31 cellular contexts compared by ENCODE assay signal in the genomic region with DNA sequence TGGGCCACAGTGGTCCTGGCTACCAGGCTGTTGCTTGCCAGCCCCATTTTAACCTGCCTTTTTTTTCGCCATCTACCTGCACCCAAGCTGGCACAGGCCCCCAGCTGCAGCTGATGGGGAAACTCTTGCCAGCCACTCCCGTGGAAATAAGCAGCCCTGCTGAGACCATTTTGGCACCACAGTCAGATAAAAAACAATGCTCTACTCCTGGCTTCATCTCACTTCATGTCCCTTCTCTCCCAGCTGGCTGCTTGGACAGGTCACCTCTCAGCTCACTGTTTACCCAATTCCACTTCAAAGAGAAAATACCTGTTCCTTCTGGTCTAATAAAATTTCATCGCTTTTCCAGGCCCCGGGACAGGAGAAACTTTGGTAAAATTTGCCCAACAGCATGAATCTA.
DNase-seq lines count a peak whose midpoint lies in the region; ATAC-seq, FAIRE-seq and TF ChIP-seq lines count a peak whose summit lies in the region.
"Had no signal": no experiment of that assay in that cellular context is flagged by ENCODE, and none has a peak within 500 bp of the region (broad histone marks: within the 10 kb centered on the region; RNA-seq: fewer than 3 reads in every experiment).

No MANE protein-coding gene starts in this region.

- H3K27ac Mint-ChIP-seq in IgD-negative memory B cell = peak overlapping the region in 2 of 3 donors; percentile 19 to 33
- H3K27ac Mint-ChIP-seq: CD4-positive, alpha-beta T cell had no signal

- H3K4me3 ChIP-seq in WERI-Rb-1 (ENCODE audit: low read depth, low read length) (no peak overlapping the region), psoas muscle (no peak overlapping the region)
- H3K4me3 ChIP-seq: A549; BLaER1 treated with 17β-estradiol and CSF1 and Interleukin-3, amounts not matched to agents 10 nM and 100 nM; GM23248; HAP-1; K562; SJCRH30 had no signal

- ATAC-seq in psoas muscle = peak in 2 of 4 donors; percentile 40 to 63
- ATAC-seq: A549, K562, PC-3, Right ventricle myocardium inferior, SK-N-SH treated with all-trans-retinoic acid at 6 μM for 48 hours had no signal

- peaks cover 0 to 4% (median 1%) of the 10 kb centered on the region in 3 donors for H3K4me1 Mint-ChIP-seq in IgD-negative memory B cell

- H3K27ac ChIP-seq in WERI-Rb-1 (peak overlapping the region; percentile 60), psoas muscle (peak overlapping the region; percentile 72)
- H3K27ac ChIP-seq: A549; BLaER1 treated with 17β-estradiol and CSF1 and Interleukin-3, amounts not matched to agents 10 nM and 100 nM; GM23248; HL-60; SJCRH30 had no signal

- peak; percentile 68 for DNase-seq in G401 (ENCODE audit: low spot score)
- no peak for DNase-seq in WERI-Rb-1
- DNase-seq in psoas muscle = no peak
- DNase-seq in SKM-1 treated with dmso at 0.1 percent for 144 hours (lab: John Stamatoyannopoulos, UW; ENCODE audit: unreplicated experiment) = no peak
- DNase-seq in hippocampal formation (lab: John Stamatoyannopoulos, UW) = no peak
- no peak for DNase-seq in epidermal melanocyte (ENCODE audit: insufficient read length, low spot score)
- no peak for DNase-seq in H54 (ENCODE audit: insufficient read length, low spot score)
- DNase-seq: AML-193; CD4-positive, alpha-beta T cell; DMS79; EL; GF-D8; GM23248; Kasumi-1; NCI-H1105 treated with DMSO at 0.1 percent for 48 hours; NCI-H146; NCI-H1930; NCI-H2107; NCI-H748 treated with DMSO at 0.1 percent for 48 hours; NK-92 treated with Interleukin-12 subunit alpha and Interleukin-12 subunit beta, amount 100 ng/mL, for 24 hours; PC-3 had no signal

- intact Hi-C loops in psoas muscle (cut with DNase I) = no loop called here

- 50 to 58% (median 53%) methylated on average over 4 of the region's 4 CpGs for WGBS in psoas muscle, 3 donors

- no peaks in the 10 kb centered on the region for H3K36me3 Mint-ChIP-seq in IgD-negative memory B cell

- H3K27me3 ChIP-seq in WERI-Rb-1 (ENCODE audit: insufficient read depth, low read depth, severe bottlenecking) = no peaks in the 10 kb centered on the region
- no peaks in the 10 kb centered on the region for H3K27me3 ChIP-seq in psoas muscle (ENCODE audit: insufficient read depth in 3 of 3, low read length in 2 of 3)
- H3K27me3 ChIP-seq: BLaER1 treated with 17β-estradiol and CSF1 and Interleukin-3, amounts not matched to agents 10 nM and 100 nM; SJCRH30 had no signal

- no peak overlapping the region for H3K4me3 Mint-ChIP-seq in IgD-negative memory B cell
- H3K4me3 Mint-ChIP-seq: CD4-positive, alpha-beta T cell had no signal

- TF ChIP-seq POLR2A in H54 (IDR thresholded peaks at IDR 0.05; ENCODE audit: low read depth, low read length) = no peak

- in situ Hi-C loops in G401 (cut with HindIII; ENCODE audit: low sequenced_read_pairs) = no loop called here

- H3K9me3 ChIP-seq in WERI-Rb-1 (ENCODE audit: severe bottlenecking) (no peaks in the 10 kb centered on the region), psoas muscle (no peaks in the 10 kb centered on the region)
- H3K9me3 ChIP-seq: A549, HAP-1, SJCRH30 had no signal

- peaks cover 1 to 4% (median 3%) of the 10 kb centered on the region in 3 donors for H3K9me3 Mint-ChIP-seq in IgD-negative memory B cell
- H3K9me3 Mint-ChIP-seq: CD4-positive, alpha-beta T cell had no signal

- peaks cover 13% of the 10 kb centered on the region for H3K4me1 ChIP-seq in psoas muscle
- H3K4me1 ChIP-seq: A549, HAP-1, SJCRH30 had no signal

- peaks cover 2% of the 10 kb centered on the region for H3K27me3 Mint-ChIP-seq in IgD-negative memory B cell
- H3K27me3 Mint-ChIP-seq: CD4-positive, alpha-beta T cell had no signal

- FAIRE-seq in H54 (lab: Jason Lieb, UNC) = no peak
- FAIRE-seq: A549, GM12891, K562 had no signal

- H3K36me3 ChIP-seq in WERI-Rb-1 (no peaks in the 10 kb centered on the region), psoas muscle (ENCODE audit: insufficient read depth in 1 of 2, low read depth in 1 of 2) (no peaks in the 10 kb centered on the region)
- H3K36me3 ChIP-seq: BLaER1 treated with 17β-estradiol and CSF1 and Interleukin-3, amounts not matched to agents 10 nM and 100 nM; HAP-1; SJCRH30 had no signal

- TF ChIP-seq CTCF in WERI-Rb-1 (IDR thresholded peaks at IDR 0.05; ENCODE audit: low read depth, low read length) (no peak), psoas muscle (IDR thresholded peaks at IDR 0.05) (no peak)
